17 cellular contexts compared by ENCODE assay signal in the genomic region with DNA sequence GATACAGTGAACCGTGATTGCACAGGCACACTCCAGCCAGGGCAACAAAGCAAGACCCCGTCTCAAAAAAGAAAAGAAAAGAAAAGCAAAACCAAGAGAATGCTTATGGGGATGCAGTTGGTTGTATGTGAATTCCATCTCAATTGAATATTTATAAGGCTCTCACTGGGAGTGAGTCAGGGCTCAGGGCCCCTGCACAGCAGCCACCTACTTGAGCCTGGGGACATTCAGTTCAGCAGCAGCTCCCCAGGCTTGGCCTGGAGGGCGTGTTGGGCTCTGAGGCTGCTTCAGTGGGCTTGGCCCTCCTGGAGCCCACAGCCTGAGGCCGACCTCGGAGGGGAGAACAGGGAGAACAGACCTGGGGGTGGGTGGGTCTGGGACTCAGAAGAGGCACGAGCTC. TPM values are rescaled to one million over a fixed set of nuclear protein-coding genes. Genes with fewer than 3 reads are reported as not detected.
DNase-seq lines count a peak whose midpoint lies in the region; ATAC-seq and TF ChIP-seq lines count a peak whose summit lies in the region.
"Had no signal": no experiment of that assay in that cellular context is flagged by ENCODE, and none has a peak within 500 bp of the region (broad histone marks: within the 10 kb centered on the region; RNA-seq: fewer than 3 reads in every experiment).

No MANE protein-coding gene starts in this region.

- H3K27me3 Mint-ChIP-seq in activated naive CD8-positive, alpha-beta T cell treated with anti-CD3 and anti-CD28 coated beads, Interleukin-2, amount 10 ng/mL, durations not matched to agents 7 days and 5 days = no peaks in the 10 kb centered on the region
- H3K27me3 Mint-ChIP-seq in osteocyte (ENCODE audit: unreplicated experiment) = no peaks in the 10 kb centered on the region

- no peaks in the 10 kb centered on the region for H3K9me3 ChIP-seq in DND-41 (ENCODE audit: insufficient read depth, low read length, severe bottlenecking)
- H3K9me3 ChIP-seq: right lobe of liver, thoracic aorta had no signal

- H3K9ac ChIP-seq in DND-41 (ENCODE audit: low read depth, low read length) = no peak overlapping the region

- no peaks in the 10 kb centered on the region for H3K9me3 Mint-ChIP-seq in activated naive CD8-positive, alpha-beta T cell treated with anti-CD3 and anti-CD28 coated beads, Interleukin-2, amount 10 ng/mL, durations not matched to agents 7 days and 5 days
- no peaks in the 10 kb centered on the region for H3K9me3 Mint-ChIP-seq in osteocyte (ENCODE audit: unreplicated experiment)
- H3K9me3 Mint-ChIP-seq: H9 had no signal

- TF ChIP-seq CTCF in DND-41 (IDR thresholded peaks at IDR 0.05; ENCODE audit: borderline replicate concordance, extremely low read depth, low read length, poor library complexity, severe bottlenecking) (no peak), osteocyte (IDR thresholded peaks at IDR 0.05) (no peak)

- H3K27me3 ChIP-seq in DND-41 (ENCODE audit: insufficient read depth, low read length, poor library complexity) = no peaks in the 10 kb centered on the region
- H3K27me3 ChIP-seq: right lobe of liver had no signal

- H3K79me2 ChIP-seq in DND-41 (ENCODE audit: insufficient read depth, low read length) = no peaks in the 10 kb centered on the region

- H3K27ac ChIP-seq in DND-41 (ENCODE audit: low read length) = no peak overlapping the region
- H3K27ac ChIP-seq: coronary artery, epithelial cell of prostate, thoracic aorta had no signal

- no peak overlapping the region for H3K4me3 ChIP-seq in DND-41 (ENCODE audit: low read depth in 1 of 2, low read length in 2 of 2)
- H3K4me3 ChIP-seq: coronary artery, lung, right lobe of liver, thoracic aorta had no signal

- no peaks in the 10 kb centered on the region for H3K36me3 Mint-ChIP-seq in activated naive CD8-positive, alpha-beta T cell treated with anti-CD3 and anti-CD28 coated beads, Interleukin-2, amount 10 ng/mL, durations not matched to agents 7 days and 5 days
- no peaks in the 10 kb centered on the region for H3K36me3 Mint-ChIP-seq in osteocyte (ENCODE audit: unreplicated experiment)

- H3K36me3 ChIP-seq in DND-41 (ENCODE audit: insufficient read depth, low read length) = no peaks in the 10 kb centered on the region
- H3K36me3 ChIP-seq: right lobe of liver, thoracic aorta had no signal

- H3K4me2 ChIP-seq in DND-41 (ENCODE audit: insufficient read depth, low read length) = no peak overlapping the region

- peaks cover 22% of the 10 kb centered on the region for H3K4me1 Mint-ChIP-seq in activated naive CD8-positive, alpha-beta T cell treated with anti-CD3 and anti-CD28 coated beads, Interleukin-2, amount 10 ng/mL, durations not matched to agents 7 days and 5 days
- peaks cover 11% of the 10 kb centered on the region for H3K4me1 Mint-ChIP-seq in osteocyte (ENCODE audit: unreplicated experiment)

- no peak overlapping the region for H3K4me3 Mint-ChIP-seq in activated naive CD8-positive, alpha-beta T cell treated with anti-CD3 and anti-CD28 coated beads, Interleukin-2, amount 10 ng/mL, durations not matched to agents 7 days and 5 days
- no peak overlapping the region for H3K4me3 Mint-ChIP-seq in osteocyte (ENCODE audit: unreplicated experiment)
- H3K4me3 Mint-ChIP-seq: H9 had no signal

- POLR2A ChIA-PET in activated naive CD8-positive, alpha-beta T cell treated with anti-CD3 and anti-CD28 coated beads, Interleukin-2, amount 10 ng/mL, durations not matched to agents 7 days and 5 days (lab: Charles Lee) = no interaction called here

- H4K20me1 ChIP-seq in DND-41 (ENCODE audit: insufficient read depth, low read length) = peaks cover 91% of the 10 kb centered on the region

- no peak for DNase-seq in activated CD4-positive, CD25-positive, alpha-beta regulatory T cell (lab: John Stamatoyannopoulos, UW)
- no peak for DNase-seq in DND-41
- DNase-seq in activated naive CD8-positive, alpha-beta T cell treated with anti-CD3 and anti-CD28 coated beads, Interleukin-2, amount 10 ng/mL, durations not matched to agents 7 days and 5 days = no peak
- DNase-seq in osteocyte (ENCODE audit: extremely low spot score, unreplicated experiment) = no peak
- no peak for DNase-seq in NCI-H187 (lab: John Stamatoyannopoulos, UW)
- DNase-seq: Calu3, GDM1, H9, PC-3 had no signal

- no peak overlapping the region for H3K27ac Mint-ChIP-seq in activated naive CD8-positive, alpha-beta T cell treated with anti-CD3 and anti-CD28 coated beads, Interleukin-2, amount 10 ng/mL, durations not matched to agents 7 days and 5 days
- H3K27ac Mint-ChIP-seq in osteocyte (ENCODE audit: unreplicated experiment) = peak overlapping the region; percentile 38

- ATAC-seq in activated CD4-positive, CD25-positive, alpha-beta regulatory T cell treated with anti-CD3 and anti-CD28 coated beads, Interleukin-2, amount 50 U/mL, for 24 hours = peak; percentile 49 to 54
- ATAC-seq in DND-41 (ENCODE audit: insufficient read depth, low read depth) = peak; percentile 5; the same call in 1 of the 3 replicates
- peak; percentile 5 for ATAC-seq in activated naive CD8-positive, alpha-beta T cell treated with anti-CD3 and anti-CD28 coated beads, Interleukin-2, amount 10 ng/mL, durations not matched to agents 7 days and 5 days (ENCODE audit: low read depth)
- ATAC-seq in HG03039 (IDR thresholded peaks at IDR 0.05; ENCODE audit: unreplicated experiment) = no peak
- no peak for ATAC-seq in GM21619 (IDR thresholded peaks at IDR 0.05; ENCODE audit: unreplicated experiment)
- ATAC-seq: PC-3 had no signal

- H3K4me1 ChIP-seq in DND-41 (ENCODE audit: insufficient read depth, low read length) = peaks cover 34% of the 10 kb centered on the region

- H2AFZ ChIP-seq in DND-41 (ENCODE audit: low read depth, low read length) = no peak overlapping the region

RNA-seq across cellular contexts. Expression of gene ZFPM1, which starts 24.6 kb away (rescaled TPM):
- total RNA-seq in activated naive CD8-positive, alpha-beta T cell treated with anti-CD3 and anti-CD28 coated beads, Interleukin-2, amount 10 ng/mL, durations not matched to agents 7 days and 5 days = 10 to 100 TPM; 19.0 to 19.2 TPM
- 5.6 and 5.7 TPM in 2 replicates for total RNA-seq in osteocyte

Comparison
In these comparisons a context has a peak if more than half of its experiments do, and no peak if none do; other contexts are left out.
1. ATAC-seq: peak in activated CD4-positive, CD25-positive, alpha-beta regulatory T cell treated with anti-CD3 and anti-CD28 coated beads, Interleukin-2, amount 50 U/mL, for 24 hours (2 of 2), DND-41 (single experiment) and activated naive CD8-positive, alpha-beta T cell treated with anti-CD3 and anti-CD28 coated beads, Interleukin-2, amount 10 ng/mL, durations not matched to agents 7 days and 5 days (single experiment); none in HG03039 (single experiment) and GM21619 (single experiment).